In the genomic region with DNA sequence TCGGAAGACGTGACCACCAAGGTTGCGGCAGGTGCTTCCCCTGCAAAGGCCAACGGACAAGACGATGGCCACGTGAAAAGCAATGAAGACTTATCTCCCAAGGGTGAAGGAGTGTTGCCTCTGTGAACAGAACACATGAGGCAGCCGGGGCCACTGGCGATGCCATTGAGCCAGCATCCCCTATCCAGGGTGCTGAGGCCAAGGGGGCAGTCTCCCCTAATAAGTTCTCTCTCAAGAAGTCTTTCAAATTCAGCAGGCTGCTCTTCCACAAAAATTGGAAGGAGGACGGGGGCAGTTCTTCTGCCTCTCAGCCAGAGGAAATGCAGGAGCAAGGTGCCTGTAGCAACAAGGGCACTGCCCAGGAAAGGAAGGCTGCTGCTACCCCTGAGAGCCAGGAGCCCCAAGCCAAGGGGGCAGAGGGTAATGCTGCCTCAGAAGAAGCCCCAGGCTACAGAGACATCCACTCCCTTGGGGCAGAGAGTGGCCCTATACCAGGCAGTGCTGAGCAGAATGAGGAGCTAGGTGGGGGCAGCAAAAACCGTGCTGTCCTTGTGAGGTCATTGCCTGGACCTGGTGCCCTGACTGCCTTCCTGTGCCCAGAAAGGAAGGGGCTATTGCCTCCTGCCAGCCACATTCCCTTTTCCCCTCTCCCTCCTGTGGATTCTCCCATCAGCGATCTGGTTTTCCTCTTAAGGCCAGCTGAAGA, we compare ENCODE assay signal across 1 cellular context.
TF ChIP-seq lines count a peak whose summit lies in the region.

No MANE protein-coding gene starts in this region.

TF ChIP-seq in HCT116, 20 proteins besides CTCF, POLR2A, EP300 and RAD21:
- TF ChIP-seq, protein P1, sequence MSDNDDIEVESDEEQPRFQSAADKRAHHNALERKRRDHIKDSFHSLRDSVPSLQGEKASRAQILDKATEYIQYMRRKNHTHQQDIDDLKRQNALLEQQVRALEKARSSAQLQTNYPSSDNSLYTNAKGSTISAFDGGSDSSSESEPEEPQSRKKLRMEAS (IDR thresholded peaks at IDR 0.05): no peak
- no peak for TF ChIP-seq CBX3 (IDR thresholded peaks at IDR 0.05; ENCODE audit: low read depth)
